ENCODE assay signal across 26 cellular contexts in genomic region chr19:11209892-11210655, GRCh38. TPM values are rescaled to one million over a fixed set of nuclear protein-coding genes. Genes with fewer than 3 reads are reported as not detected.
DNase-seq lines count a peak whose midpoint lies in the region; ATAC-seq, FAIRE-seq and TF ChIP-seq lines count a peak whose summit lies in the region.
"Had no signal": no experiment of that assay in that cellular context is flagged by ENCODE, and none has a peak within 500 bp of the region (broad histone marks: within the 10 kb centered on the region; RNA-seq: fewer than 3 reads in every experiment).

No MANE protein-coding gene starts in this region.

- H2AFZ ChIP-seq in GM12878 (ENCODE audit: control insufficient read depth, low read depth, low read length) (no peak overlapping the region), osteoblast (ENCODE audit: low read length) (no peak overlapping the region)

- H3K27me3 ChIP-seq in GM12878 (replicated peaks in 1 of 2; ENCODE audit: control insufficient read depth in 2 of 2, insufficient read depth in 2 of 2, low read length in 1 of 2) (no peaks in the 10 kb centered on the region), osteoblast (ENCODE audit: insufficient read depth, low read length) (no peaks in the 10 kb centered on the region)

- H3K36me3 Mint-ChIP-seq in activated CD4-positive, alpha-beta T cell treated with anti-CD3 and anti-CD28 coated beads, Interleukin-2, amount 10 ng/mL, durations not matched to agents 7 days and 5 days (ENCODE audit: low read depth): no peaks in the 10 kb centered on the region

- H3K9me3 ChIP-seq in GM12878 (replicated peaks; ENCODE audit: control insufficient read depth, insufficient read depth, low read length) (no peaks in the 10 kb centered on the region; the same call in 2 of the 3 replicates), osteoblast (ENCODE audit: low read depth, low read length) (no peaks in the 10 kb centered on the region)
- H3K9me3 ChIP-seq: psoas muscle had no signal

- peaks cover 6% of the 10 kb centered on the region for H3K4me1 ChIP-seq in GM12878 (ENCODE audit: control insufficient read depth, insufficient read depth, low read length)
- peaks cover under 1% of the 10 kb centered on the region for H3K4me1 ChIP-seq in osteoblast (ENCODE audit: insufficient read depth, low read length)
- H3K4me1 ChIP-seq: psoas muscle had no signal

- no peak for DNase-seq in activated CD4-positive, alpha-beta T cell treated with anti-CD3 and anti-CD28 coated beads, Interleukin-2, amount 10 ng/mL, durations not matched to agents 7 days and 5 days
- DNase-seq in activated CD4-positive, alpha-beta T cell treated with anti-CD3 and anti-CD28 coated beads for 48 hours: no peak
- DNase-seq in GM03348 (ENCODE audit: low spot score): peak; percentile 45
- no peak for DNase-seq in GM12878 (ENCODE audit: low read depth, low spot score)
- peak; percentile 91 for DNase-seq in osteoblast (ENCODE audit: insufficient read length, low spot score, missing footprints)
- no peak for DNase-seq in HT-29 (ENCODE audit: low spot score)
- no peak for DNase-seq in A172 (ENCODE audit: low spot score)
- DNase-seq: activated B cell treated with CpG ODN at 0.5 μM for 24 hours; activated CD8-positive, alpha-beta T cell treated with anti-CD3 and anti-CD28 coated beads for 36 hours; activated naive CD4-positive, alpha-beta T cell treated with anti-CD3 and anti-CD28 coated beads, Interleukin-2, amount 50 U/mL, for 16 hours; caudate nucleus; GF-D8; H7; NCI-H1105 treated with DMSO at 0.1 percent for 48 hours; OCI-M1; stimulated activated CD8-positive, alpha-beta memory T cell treated with anti-CD3 and anti-CD28 coated beads, Interleukin-4, amount 100 ng/mL, for 48 hours; T-helper 9 cell had no signal

- WGBS in GM12878 (ENCODE audit: insufficient coverage, insufficient replicate concordance, low lambda C conversion rate, missing lambda C conversion rate): 100% methylated on average over 1 of the region's 2 CpGs

- H3K4me1 Mint-ChIP-seq in activated CD4-positive, alpha-beta T cell treated with anti-CD3 and anti-CD28 coated beads, Interleukin-2, amount 10 ng/mL, durations not matched to agents 7 days and 5 days: no peaks in the 10 kb centered on the region

- CTCF ChIA-PET in activated CD4-positive, alpha-beta T cell treated with anti-CD3 and anti-CD28 coated beads, Interleukin-2, amount 10 ng/mL, durations not matched to agents 7 days and 5 days (lab: Charles Lee): interaction anchor here (0.6 kb wide), 1 partner anchor 273 kb away, joined by 3 read pairs; no protein-coding TSS in a partner anchor
- CTCF ChIA-PET in GM12878 (lab: Yijun Ruan, JAX): interaction anchor here (0.6 kb wide), 1 partner anchor 272 kb away, joined by 3 read pairs; no protein-coding TSS in a partner anchor

- no peak overlapping the region for H3K4me3 Mint-ChIP-seq in activated CD4-positive, alpha-beta T cell treated with anti-CD3 and anti-CD28 coated beads, Interleukin-2, amount 10 ng/mL, durations not matched to agents 7 days and 5 days
- H3K4me3 Mint-ChIP-seq: activated B cell treated with CpG ODN at 0.5 μM for 24 hours; activated CD8-positive, alpha-beta T cell treated with anti-CD3 and anti-CD28 coated beads for 36 hours had no signal

- TF ChIP-seq POLR2A in GM12878 (IDR thresholded peaks at IDR 0.05; ENCODE audit: low read depth, low read length): no peak

- H3K27me3 Mint-ChIP-seq in activated CD4-positive, alpha-beta T cell treated with anti-CD3 and anti-CD28 coated beads, Interleukin-2, amount 10 ng/mL, durations not matched to agents 7 days and 5 days: peaks cover 2% of the 10 kb centered on the region
- H3K27me3 Mint-ChIP-seq: activated B cell treated with CpG ODN at 0.5 μM for 24 hours had no signal

- H3K4me3 ChIP-seq in GM12878: no peak overlapping the region
- no peak overlapping the region for H3K4me3 ChIP-seq in osteoblast (ENCODE audit: insufficient read depth, low read length)
- H3K4me3 ChIP-seq: lung, psoas muscle had no signal

- H3K36me3 ChIP-seq in GM12878 (ENCODE audit: control insufficient read depth in 2 of 2, insufficient read depth in 2 of 2, low read length in 1 of 2) (no peaks in the 10 kb centered on the region), osteoblast (ENCODE audit: insufficient read depth, low read length) (peaks cover 3% of the 10 kb centered on the region)

- POLR2A ChIA-PET in activated CD4-positive, alpha-beta T cell treated with anti-CD3 and anti-CD28 coated beads, Interleukin-2, amount 10 ng/mL, durations not matched to agents 7 days and 5 days (lab: Charles Lee): no interaction called here
- POLR2A ChIA-PET in GM12878 (lab: Charles Lee): no interaction called here

- H3K79me2 ChIP-seq in GM12878 (ENCODE audit: control insufficient read depth, insufficient read depth, low read length) (no peaks in the 10 kb centered on the region), osteoblast (ENCODE audit: insufficient read depth, low read length) (no peaks in the 10 kb centered on the region)

- no peak overlapping the region for H3K4me2 ChIP-seq in GM12878 (ENCODE audit: control insufficient read depth, insufficient read depth)
- no peak overlapping the region for H3K4me2 ChIP-seq in osteoblast (ENCODE audit: insufficient read depth, low read length)

- SMC1A ChIA-PET in GM12878 (lab: Charles Lee; ENCODE audit: uncharacterized antibody, unreplicated experiment): no interaction called here

- TF ChIP-seq CTCF in GM12878 (IDR thresholded peaks at IDR 0.05 in 2 of 3, conservative IDR thresholded peaks at IDR 0.05 in 1 of 3; ENCODE audit: control insufficient read depth in 2 of 3, extremely low read depth in 1 of 3, insufficient read depth in 1 of 3, low read depth in 3 of 3, low read length in 3 of 3): no peak
- no peak for TF ChIP-seq CTCF in osteoblast (IDR thresholded peaks at IDR 0.05; ENCODE audit: extremely low read depth, low read depth, low read length)

- no peaks in the 10 kb centered on the region for H4K20me1 ChIP-seq in GM12878 (ENCODE audit: control insufficient read depth, insufficient read depth)
- peaks cover 4% of the 10 kb centered on the region for H4K20me1 ChIP-seq in osteoblast (ENCODE audit: insufficient read depth, low read length)

- FAIRE-seq in GM12878 (lab: Jason Lieb, UNC): no peak
- FAIRE-seq: astrocyte had no signal

- intact Hi-C loops in GM12878 (cut with micrococcal nuclease; ENCODE audit: unreplicated experiment): no loop called here

- TF ChIP-seq RAD21 in GM12878 (IDR thresholded peaks at IDR 0.05; ENCODE audit: insufficient read depth, low read depth, low read length): no peak

- in situ Hi-C loops in GM12878 (cut with MboI): no loop called here

- ATAC-seq in GM12878: no peak
- ATAC-seq in GM19452 (IDR thresholded peaks at IDR 0.05; ENCODE audit: unreplicated experiment): no peak
- ATAC-seq: activated CD8-positive, alpha-beta T cell treated with anti-CD3 and anti-CD28 coated beads for 36 hours; psoas muscle; SK-N-SH treated with all-trans-retinoic acid at 6 μM for 48 hours had no signal

- H3K27ac ChIP-seq in GM12878 (ENCODE audit: control insufficient read depth, insufficient read depth): no peak overlapping the region
- no peak overlapping the region for H3K27ac ChIP-seq in osteoblast (ENCODE audit: low read depth, low read length)
- H3K27ac ChIP-seq: psoas muscle had no signal

- no peaks in the 10 kb centered on the region for H3K9me3 Mint-ChIP-seq in activated CD4-positive, alpha-beta T cell treated with anti-CD3 and anti-CD28 coated beads, Interleukin-2, amount 10 ng/mL, durations not matched to agents 7 days and 5 days
- H3K9me3 Mint-ChIP-seq: activated B cell treated with CpG ODN at 0.5 μM for 24 hours had no signal

- TF ChIP-seq EP300 in GM12878 (IDR thresholded peaks at IDR 0.05; ENCODE audit: borderline replicate concordance in 1 of 2, control insufficient read depth in 1 of 2, low read depth in 2 of 2, low read length in 2 of 2): no peak

- BruUV-seq in GM12878 (replicated peaks; lab: Mats Ljungman, UMichigan): no TSS peak

- H3K27ac Mint-ChIP-seq in activated CD4-positive, alpha-beta T cell treated with anti-CD3 and anti-CD28 coated beads, Interleukin-2, amount 10 ng/mL, durations not matched to agents 7 days and 5 days: peak overlapping the region; percentile 46
- H3K27ac Mint-ChIP-seq: activated B cell treated with CpG ODN at 0.5 μM for 24 hours; activated CD8-positive, alpha-beta T cell treated with anti-CD3 and anti-CD28 coated beads for 36 hours had no signal

- no peak overlapping the region for H3K9ac ChIP-seq in GM12878 (ENCODE audit: control insufficient read depth, insufficient read depth, low read length)

- RAD21 ChIA-PET in GM12878 (lab: Charles Lee; ENCODE audit: unreplicated experiment): no interaction called here

RNA-seq across cellular contexts. Expression of gene KANK2, which starts 12.7 kb away (rescaled TPM):
- total RNA-seq in activated CD4-positive, alpha-beta T cell treated with anti-CD3 and anti-CD28 coated beads, Interleukin-2, amount 10 ng/mL, durations not matched to agents 7 days and 5 days: 1 to 10 TPM; 2.0 to 2.6 TPM
- total RNA-seq in GM12878 (2013; cell fraction: nucleolus; rRNA removed): 23.9 and 26.1 TPM in 2 replicates
- total RNA-seq in GM12878 (2014; rRNA removed) (25.9 and 28.2 TPM in 2 replicates), GM12878 (2014; rRNA removed; fragmentation: Illumina TruSeq; extraction: Trizol) (17.4 and 18.9 TPM in 2 replicates), GM12878 (2021) (31.9 and 32.9 TPM in 2 replicates), osteoblast (253 and 295 TPM in 2 replicates)
- 10.1 TPM for polyA plus RNA-seq in GM12878 (2011; ENCODE audit: low read depth)
- polyA plus RNA-seq in GM12878 (2011; rRNA removed) (5.4 and 10.8 TPM in 2 replicates), GM12878 (2014; fragmentation: Illumina TruSeq; extraction: Trizol) (21.9 and 33.0 TPM in 2 replicates), GM12878 (2014; fragmentation: Nextera tagmentation; extraction: Ambion mirVana) (1 to 10 TPM; 4.9 to 7.3 TPM), GM12878 (2014; rRNA removed) (19.4 and 23.3 TPM in 2 replicates), GM12878 (2016; fragmentation: Nextera tagmentation; extraction: Ambion mirVana) (10 to 100 TPM; 17.1 to 23.2 TPM)
- 15.1 and 19.4 TPM in 2 replicates for polyA plus RNA-seq in GM12878 (2011; cell fraction: cytosol; rRNA removed)
- 7.4 and 12.1 TPM in 2 replicates for polyA plus RNA-seq in GM12878 (2011; cell fraction: nucleus; rRNA removed)
- 13.4 and 16.1 TPM in 2 replicates for polyA plus RNA-seq in GM12878 (2012)
- 10.5 and 23.3 TPM in 2 replicates for polyA minus RNA-seq in GM12878 (2011; rRNA and poly(A)+ RNA removed)
- polyA minus RNA-seq in GM12878 (2011; cell fraction: cytosol; rRNA and poly(A)+ RNA removed): 9.1 and 13.2 TPM in 2 replicates
- polyA minus RNA-seq in GM12878 (2011; cell fraction: nucleus; rRNA and poly(A)+ RNA removed): 2.2 and 6.3 TPM in 2 replicates
- total RNA-seq in HT-29 (2014; rRNA removed; shearing (Covaris generic)): 30.8 and 35.8 TPM in 2 replicates
- total RNA-seq in A172 (2014; rRNA removed; shearing (Covaris generic)): 135 and 144 TPM in 2 replicates

RNA-seq across cellular contexts. Expression of gene ANGPTL8, which starts 29.3 kb away (rescaled TPM):
- not detected for total RNA-seq in activated CD4-positive, alpha-beta T cell treated with anti-CD3 and anti-CD28 coated beads, Interleukin-2, amount 10 ng/mL, durations not matched to agents 7 days and 5 days
- not detected in 2 replicates for total RNA-seq in GM12878 (2013; cell fraction: nucleolus; rRNA removed)
- total RNA-seq in GM12878 (2014; rRNA removed) (not detected in 2 replicates), GM12878 (2014; rRNA removed; fragmentation: Illumina TruSeq; extraction: Trizol) (not detected in 2 replicates), GM12878 (2021) (not detected in 2 replicates), osteoblast (not detected in 2 replicates)
- not detected for polyA plus RNA-seq in GM12878 (2011; ENCODE audit: low read depth)
- polyA plus RNA-seq in GM12878 (2011; rRNA removed) (not detected in 2 replicates), GM12878 (2014; fragmentation: Illumina TruSeq; extraction: Trizol) (not detected in 2 replicates), GM12878 (2014; fragmentation: Nextera tagmentation; extraction: Ambion mirVana) (not detected), GM12878 (2014; rRNA removed) (not detected in 2 replicates), GM12878 (2016; fragmentation: Nextera tagmentation; extraction: Ambion mirVana) (not detected)
- polyA plus RNA-seq in GM12878 (2011; cell fraction: cytosol; rRNA removed): not detected in 2 replicates
- not detected in 2 replicates for polyA plus RNA-seq in GM12878 (2011; cell fraction: nucleus; rRNA removed)
- polyA plus RNA-seq in GM12878 (2012): not detected in 2 replicates
- not detected in 2 replicates for polyA minus RNA-seq in GM12878 (2011; rRNA and poly(A)+ RNA removed)
- polyA minus RNA-seq in GM12878 (2011; cell fraction: cytosol; rRNA and poly(A)+ RNA removed): not detected in 2 replicates
- polyA minus RNA-seq in GM12878 (2011; cell fraction: nucleus; rRNA and poly(A)+ RNA removed): not detected in 2 replicates
- total RNA-seq in HT-29 (2014; rRNA removed; shearing (Covaris generic)): not detected in 2 replicates
- not detected in 2 replicates for total RNA-seq in A172 (2014; rRNA removed; shearing (Covaris generic))
- total RNA-seq: activated B cell treated with CpG ODN at 0.5 μM for 24 hours; activated CD8-positive, alpha-beta T cell treated with anti-CD3 and anti-CD28 coated beads for 36 hours; astrocyte; H7; kidney epithelial cell; lung; NCI-H460; urinary bladder had no signal
- polyA plus RNA-seq: BJ had no signal

RNA-seq across cellular contexts. Expression of gene DOCK6, which starts 52.2 kb away (rescaled TPM):
- not detected for total RNA-seq in activated CD4-positive, alpha-beta T cell treated with anti-CD3 and anti-CD28 coated beads, Interleukin-2, amount 10 ng/mL, durations not matched to agents 7 days and 5 days
- 83.2 and 86.5 TPM in 2 replicates for total RNA-seq in GM12878 (2013; cell fraction: nucleolus; rRNA removed)
- total RNA-seq in GM12878 (2014; rRNA removed) (5.0 TPM in 2 replicates), GM12878 (2014; rRNA removed; fragmentation: Illumina TruSeq; extraction: Trizol) (2.9 and 3.1 TPM in 2 replicates), GM12878 (2021) (23.2 and 24.8 TPM in 2 replicates), osteoblast (12.7 and 183 TPM in 2 replicates)
- 13.6 TPM for polyA plus RNA-seq in GM12878 (2011; ENCODE audit: low read depth)
- polyA plus RNA-seq in GM12878 (2011; rRNA removed) (3.0 and 5.8 TPM in 2 replicates), GM12878 (2014; fragmentation: Illumina TruSeq; extraction: Trizol) (0.84 and 2.8 TPM in 2 replicates), GM12878 (2014; fragmentation: Nextera tagmentation; extraction: Ambion mirVana) (1 to 10 TPM in 1 of 2 experiments, under 1 TPM in 1; 0.76 to 1.8 TPM), GM12878 (2014; rRNA removed) (9.4 and 10.4 TPM in 2 replicates), GM12878 (2016; fragmentation: Nextera tagmentation; extraction: Ambion mirVana) (1 to 10 TPM; 4.5 to 5.4 TPM)
- polyA plus RNA-seq in GM12878 (2011; cell fraction: cytosol; rRNA removed): 7.0 and 7.5 TPM in 2 replicates
- polyA plus RNA-seq in GM12878 (2011; cell fraction: nucleus; rRNA removed): 46.5 and 55.2 TPM in 2 replicates
- polyA plus RNA-seq in GM12878 (2012): 14.6 and 17.2 TPM in 2 replicates
- 6.1 and 11.0 TPM in 2 replicates for polyA minus RNA-seq in GM12878 (2011; rRNA and poly(A)+ RNA removed)
- 6.9 and 9.2 TPM in 2 replicates for polyA minus RNA-seq in GM12878 (2011; cell fraction: cytosol; rRNA and poly(A)+ RNA removed)
- polyA minus RNA-seq in GM12878 (2011; cell fraction: nucleus; rRNA and poly(A)+ RNA removed): 9.7 and 12.2 TPM in 2 replicates
- 12.7 and 19.4 TPM in 2 replicates for total RNA-seq in HT-29 (2014; rRNA removed; shearing (Covaris generic))
- total RNA-seq in A172 (2014; rRNA removed; shearing (Covaris generic)): 3.8 and 4.4 TPM in 2 replicates

RNA-seq across cellular contexts. Expression of gene SPC24, which starts 54.5 kb away (rescaled TPM):
- 10 to 100 TPM; 80.4 to 97.3 TPM for total RNA-seq in activated CD4-positive, alpha-beta T cell treated with anti-CD3 and anti-CD28 coated beads, Interleukin-2, amount 10 ng/mL, durations not matched to agents 7 days and 5 days
- total RNA-seq in GM12878 (2013; cell fraction: nucleolus; rRNA removed): 7.9 and 10.3 TPM in 2 replicates
- total RNA-seq in GM12878 (2014; rRNA removed): 69.3 and 70.8 TPM in 2 replicates
- total RNA-seq in GM12878 (2014; rRNA removed; fragmentation: Illumina TruSeq; extraction: Trizol): 43.4 and 47.0 TPM in 2 replicates
- 59.1 and 65.0 TPM in 2 replicates for total RNA-seq in GM12878 (2021)
- 15.4 TPM for polyA plus RNA-seq in GM12878 (2011; ENCODE audit: low read depth)
- polyA plus RNA-seq in GM12878 (2011; rRNA removed): 22.0 and 25.6 TPM in 2 replicates
- 27.5 and 36.4 TPM in 2 replicates for polyA plus RNA-seq in GM12878 (2011; cell fraction: cytosol; rRNA removed)
- polyA plus RNA-seq in GM12878 (2011; cell fraction: nucleus; rRNA removed): 28.5 and 31.1 TPM in 2 replicates
- polyA plus RNA-seq in GM12878 (2012): 18.4 and 22.6 TPM in 2 replicates
- polyA plus RNA-seq in GM12878 (2014; fragmentation: Illumina TruSeq; extraction: Trizol): 17.0 and 18.1 TPM in 2 replicates
- 10 to 100 TPM in 1 of 2 experiments, 1 to 10 TPM in 1; 9.4 to 18.4 TPM for polyA plus RNA-seq in GM12878 (2014; fragmentation: Nextera tagmentation; extraction: Ambion mirVana)
- polyA plus RNA-seq in GM12878 (2014; rRNA removed): 34.4 and 55.4 TPM in 2 replicates
- polyA plus RNA-seq in GM12878 (2016; fragmentation: Nextera tagmentation; extraction: Ambion mirVana): 10 to 100 TPM; 65.3 to 72.6 TPM
- 50.6 and 56.3 TPM in 2 replicates for polyA minus RNA-seq in GM12878 (2011; rRNA and poly(A)+ RNA removed)
- polyA minus RNA-seq in GM12878 (2011; cell fraction: cytosol; rRNA and poly(A)+ RNA removed): 27.4 and 31.9 TPM in 2 replicates
- 8.1 and 16.5 TPM in 2 replicates for polyA minus RNA-seq in GM12878 (2011; cell fraction: nucleus; rRNA and poly(A)+ RNA removed)
- 5.4 and 6.5 TPM in 2 replicates for total RNA-seq in osteoblast
- 98.0 and 106 TPM in 2 replicates for total RNA-seq in HT-29 (2014; rRNA removed; shearing (Covaris generic))
- total RNA-seq in A172 (2014; rRNA removed; shearing (Covaris generic)): 109 and 113 TPM in 2 replicates

Comparison
In these comparisons a context has a peak if more than half of its experiments do, and no peak if none do; other contexts are left out.
1. DNase-seq: peak in GM03348 (single experiment) and osteoblast (single experiment); none in activated CD4-positive, alpha-beta T cell treated with anti-CD3 and anti-CD28 coated beads, Interleukin-2, amount 10 ng/mL, durations not matched to agents 7 days and 5 days (single experiment), activated CD4-positive, alpha-beta T cell treated with anti-CD3 and anti-CD28 coated beads for 48 hours (single experiment), GM12878 (single experiment), HT-29 (single experiment) and A172 (single experiment).